ENCODE assay signal across 22 cellular contexts in genomic region chr3:47306022-47306421, GRCh38.
"Had no signal": no experiment of that assay in that cellular context is flagged by ENCODE, and none has a peak within 500 bp of the region (broad histone marks: within the 10 kb centered on the region; RNA-seq: fewer than 3 reads in every experiment).

No MANE protein-coding gene starts in this region.

- H2AFZ ChIP-seq: PC-9 had no signal

- H3K27me3 ChIP-seq: adrenal gland had no signal

- FAIRE-seq: colon had no signal

- ATAC-seq: activated CD8-positive, alpha-beta T cell treated with anti-CD3 and anti-CD28 coated beads for 36 hours; activated T-cell treated with anti-CD3 and anti-CD28 coated beads, Interleukin-2, amount 50 U/mL, for 72 hours; WTC11 had no signal

- H3K27ac ChIP-seq: adrenal gland, PC-9 had no signal

- H3K4me3 ChIP-seq: adrenal gland, PC-9 had no signal

- H3K4me1 ChIP-seq: adrenal gland had no signal

- H3K9me3 ChIP-seq: adrenal gland had no signal

- DNase-seq: activated CD8-positive, alpha-beta memory T cell treated with anti-CD3 and anti-CD28 coated beads, Interleukin-2, amount 50 U/mL, for 4 hours; activated CD8-positive, alpha-beta T cell treated with anti-CD3 and anti-CD28 coated beads for 36 hours; activated gamma-delta T cell treated with Interleukin-2 at 50 U/mL for 16 hours; activated naive CD4-positive, alpha-beta T cell treated with anti-CD3 and anti-CD28 coated beads, Interleukin-2, amount 10 ng/mL, durations not matched to agents 7 days and 5 days; activated naive CD8-positive, alpha-beta T cell treated with anti-CD3 and anti-CD28 coated beads, Interleukin-2, amount 10 ng/mL, durations not matched to agents 7 days and 5 days; activated T-cell treated with anti-CD3 and anti-CD28 coated beads, Interleukin-2, amount 50 U/mL, for 72 hours; adrenal gland; anterior cingulate cortex; cerebellar nuclear complex; NCI-H1048; NCI-H146; NCI-H187 treated with DMSO at 0.1 percent for 48 hours; NCI-H2081 treated with DMSO at 0.1 percent for 48 hours; NCI-H2171; NCI-H2227 treated with DMSO at 0.1 percent for 48 hours; NCI-H446 treated with DMSO at 0.1 percent for 48 hours; NCI-H524 treated with DMSO at 0.1 percent for 48 hours; NCI-H748 treated with DMSO at 0.1 percent for 48 hours; PC-9; SHP77 treated with DMSO at 0.1 percent for 48 hours had no signal

- H3K4me2 ChIP-seq: PC-9 had no signal
